Comparison of ENCODE assay signal across 13 cellular contexts in genomic region chr20:49850463-49851233, GRCh38. TPM values are rescaled to one million over a fixed set of nuclear protein-coding genes. Genes with fewer than 3 reads are reported as not detected.
DNase-seq lines count a peak whose midpoint lies in the region; ATAC-seq, FAIRE-seq and TF ChIP-seq lines count a peak whose summit lies in the region.
"Had no signal": no experiment of that assay in that cellular context is flagged by ENCODE, and none has a peak within 500 bp of the region (broad histone marks: within the 10 kb centered on the region; RNA-seq: fewer than 3 reads in every experiment).

No MANE protein-coding gene starts in this region.

- no peak for ATAC-seq in Right ventricle myocardium superior (ENCODE audit: poor library complexity)
- ATAC-seq in upper lobe of right lung: no peak
- no peak for ATAC-seq in GM21529 (IDR thresholded peaks at IDR 0.05; ENCODE audit: unreplicated experiment)
- no peak for ATAC-seq in HG03565 (IDR thresholded peaks at IDR 0.05; ENCODE audit: unreplicated experiment)

- H3K27me3 ChIP-seq in cardiac muscle cell (no peaks in the 10 kb centered on the region), bronchial epithelial cell (ENCODE audit: control insufficient read depth, insufficient read depth, low read length) (no peaks in the 10 kb centered on the region), upper lobe of right lung (no peaks in the 10 kb centered on the region)

- H3K4me1 Mint-ChIP-seq in mesothelial cell of epicardium: peaks cover 33% of the 10 kb centered on the region

- H3K4me1 ChIP-seq in cardiac muscle cell (ENCODE audit: low read depth) (no peaks in the 10 kb centered on the region), upper lobe of right lung (peaks cover 13% of the 10 kb centered on the region)

- H3K27ac Mint-ChIP-seq in mesothelial cell of epicardium: peak overlapping the region; percentile 92
- H3K27ac Mint-ChIP-seq: stimulated activated naive CD8-positive, alpha-beta T cell treated with anti-CD3 and anti-CD28 coated beads, Interleukin-15, Interleukin-2, amounts not matched to agents 100 ng/mL and 50 ng/mL, for 24 hours had no signal

- intact Hi-C loops in Right ventricle myocardium superior (cut with DNase I): no loop called here
- intact Hi-C loops in upper lobe of right lung (cut with DNase I): no loop called here

- FAIRE-seq in bronchial epithelial cell (lab: Jason Lieb, UNC): no peak

- no peak for TF ChIP-seq CTCF in cardiac muscle cell (IDR thresholded peaks at IDR 0.05; ENCODE audit: low read depth, low read length)
- TF ChIP-seq CTCF in bronchial epithelial cell (IDR thresholded peaks at IDR 0.05; ENCODE audit: insufficient read depth, low read length, severe bottlenecking): no peak
- TF ChIP-seq CTCF in mesothelial cell of epicardium (IDR thresholded peaks at IDR 0.05; ENCODE audit: unreplicated experiment): no peak
- no peak for TF ChIP-seq CTCF in upper lobe of right lung (IDR thresholded peaks at IDR 0.05)

- H3K27ac ChIP-seq in cardiac muscle cell: peak overlapping the region; percentile 7
- H3K27ac ChIP-seq in upper lobe of right lung: peak overlapping the region; percentile 38

- H3K9me3 ChIP-seq in cardiac muscle cell (ENCODE audit: low read depth) (no peaks in the 10 kb centered on the region), upper lobe of right lung (no peaks in the 10 kb centered on the region)

- H3K36me3 ChIP-seq in cardiac muscle cell (peaks cover 11% of the 10 kb centered on the region), bronchial epithelial cell (ENCODE audit: control insufficient read depth, insufficient read depth, low read length) (peaks cover 1% of the 10 kb centered on the region), upper lobe of right lung (peaks cover 43% of the 10 kb centered on the region)

- no peak overlapping the region for H3K4me3 ChIP-seq in cardiac muscle cell
- no peak overlapping the region for H3K4me3 ChIP-seq in bronchial epithelial cell (ENCODE audit: low read depth, low read length)
- H3K4me3 ChIP-seq in upper lobe of right lung: no peak overlapping the region

- no peaks in the 10 kb centered on the region for H3K9me3 Mint-ChIP-seq in mesothelial cell of epicardium
- H3K9me3 Mint-ChIP-seq: immature natural killer cell; stimulated activated naive CD8-positive, alpha-beta T cell treated with anti-CD3 and anti-CD28 coated beads, Interleukin-15, Interleukin-2, amounts not matched to agents 100 ng/mL and 50 ng/mL, for 24 hours had no signal

- H3K4me3 Mint-ChIP-seq in mesothelial cell of epicardium: no peak overlapping the region
- H3K4me3 Mint-ChIP-seq: immature natural killer cell; stimulated activated naive CD8-positive, alpha-beta T cell treated with anti-CD3 and anti-CD28 coated beads, Interleukin-15, Interleukin-2, amounts not matched to agents 100 ng/mL and 50 ng/mL, for 24 hours had no signal

- H3K36me3 Mint-ChIP-seq in mesothelial cell of epicardium: peaks cover 17% of the 10 kb centered on the region

- peaks cover 2% of the 10 kb centered on the region for H3K27me3 Mint-ChIP-seq in mesothelial cell of epicardium (ENCODE audit: low read depth)
- H3K27me3 Mint-ChIP-seq: stimulated activated naive CD8-positive, alpha-beta T cell treated with anti-CD3 and anti-CD28 coated beads, Interleukin-15, Interleukin-2, amounts not matched to agents 100 ng/mL and 50 ng/mL, for 24 hours had no signal

- DNase-seq in cardiac muscle cell (ENCODE audit: low read depth in 1 of 2, low spot score in 1 of 2) (no peak), Right ventricle myocardium superior (no peak), bronchial epithelial cell (ENCODE audit: low read depth) (peak; percentile 47), mesothelial cell of epicardium (ENCODE audit: low spot score in 2 of 2, unreplicated experiment in 2 of 2) (no peak), upper lobe of right lung (no peak), kidney tubule cell (ENCODE audit: low spot score) (no peak)
- DNase-seq: immature natural killer cell; MV-4-11; NCI-H526; stimulated activated CD4-positive, alpha-beta T cell treated with anti-CD3 and anti-CD28 coated beads, Interleukin-1b, Interleukin-23, amount 100 ng/mL, for 48 hours had no signal

RNA-seq across cellular contexts. Expression of gene SLC9A8, which starts 38.0 kb away (rescaled TPM):
- total RNA-seq in cardiac muscle cell (7.6 and 9.4 TPM in 2 replicates), Right ventricle myocardium superior (5.1 TPM), bronchial epithelial cell (1.6 and 4.6 TPM in 2 replicates), mesothelial cell of epicardium (9.7 to 11.9 TPM (median 10.6 TPM) in 3 replicates), upper lobe of right lung (15.0 TPM)
- 3.9 and 4.4 TPM in 2 replicates for polyA plus RNA-seq in cardiac muscle cell
